ENCODE assay signal across 12 cellular contexts in the genomic region with DNA sequence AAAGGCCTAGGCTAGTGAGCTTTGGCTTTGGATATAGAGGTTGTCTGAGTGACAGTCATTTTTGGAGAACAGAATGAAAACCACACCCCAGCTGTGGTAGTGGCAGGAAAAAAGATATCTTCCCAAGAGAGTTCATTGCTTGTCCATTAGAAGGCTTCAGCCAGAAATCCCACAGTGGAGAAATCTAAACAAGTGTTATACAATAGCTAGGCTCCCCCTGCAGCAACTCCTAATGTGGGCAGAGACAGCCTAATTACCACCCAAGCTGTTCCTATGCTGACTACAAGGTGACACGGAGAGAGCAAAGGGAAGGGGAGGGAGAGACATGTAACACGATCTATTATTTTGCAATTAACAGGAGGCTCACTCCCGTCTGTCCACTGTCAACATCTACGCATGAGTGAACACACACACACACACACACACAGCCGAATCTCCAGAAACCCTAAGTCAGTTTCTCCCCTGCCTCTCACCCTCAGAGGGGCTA.
DNase-seq lines count a peak whose midpoint lies in the region; ATAC-seq lines count a peak whose summit lies in the region.
"Had no signal": no experiment of that assay in that cellular context is flagged by ENCODE, and none has a peak within 500 bp of the region (broad histone marks: within the 10 kb centered on the region; RNA-seq: fewer than 3 reads in every experiment).

No MANE protein-coding gene starts in this region.

- H3K27me3 ChIP-seq in SJSA1 (replicated peaks) (no peaks in the 10 kb centered on the region), right cardiac atrium (ENCODE audit: control insufficient read depth, insufficient read depth) (no peaks in the 10 kb centered on the region)

- 21% methylated on average over 5 of the region's 5 CpGs for WGBS in right cardiac atrium

- H3K9me3 ChIP-seq in SJSA1 (replicated peaks) (no peaks in the 10 kb centered on the region), right cardiac atrium (ENCODE audit: control insufficient read depth, low read length) (no peaks in the 10 kb centered on the region)

- H3K4me1 ChIP-seq in SJSA1 (replicated peaks) (peaks cover 21% of the 10 kb centered on the region), right cardiac atrium (ENCODE audit: control insufficient read depth, insufficient read depth, low read length) (no peaks in the 10 kb centered on the region)

- H3K27ac ChIP-seq in SJSA1 (peak overlapping the region; percentile 25; the same call in 1 of the 2 replicates), right cardiac atrium (ENCODE audit: low read length) (no peak overlapping the region)
- H3K27ac ChIP-seq: epithelial cell of prostate had no signal

- intact Hi-C loops in right cardiac atrium (cut with DNase I): no loop called here

- ATAC-seq in right cardiac atrium: peak; percentile 55 to 78
- ATAC-seq in HG02852 (IDR thresholded peaks at IDR 0.05; ENCODE audit: unreplicated experiment): no peak
- no peak for ATAC-seq in GM18520 (IDR thresholded peaks at IDR 0.05; ENCODE audit: unreplicated experiment)
- ATAC-seq: GM12878 had no signal

- no peaks in the 10 kb centered on the region for H3K36me3 ChIP-seq in SJSA1

- DNase-seq in COLO668 (lab: John Stamatoyannopoulos, UW; ENCODE audit: unreplicated experiment): peak; percentile 50
- DNase-seq in NCI-H146 treated with DMSO at 0.1 percent for 48 hours (lab: John Stamatoyannopoulos, UW; ENCODE audit: unreplicated experiment): peak; percentile 63
- peak; percentile 63 to 83 for DNase-seq in SJSA1 (ENCODE audit: low read depth in 1 of 2, low spot score in 2 of 2)
- no peak for DNase-seq in right cardiac atrium
- DNase-seq in NCI-H226: no peak
- DNase-seq in NOMO-1 treated with DMSO at 0.1 percent for 48 hours (lab: John Stamatoyannopoulos, UW; ENCODE audit: unreplicated experiment): no peak
- DNase-seq: activated naive CD4-positive, alpha-beta T cell; AML-193 had no signal

- no peak overlapping the region for H3K4me3 ChIP-seq in SJSA1
- no peak overlapping the region for H3K4me3 ChIP-seq in right cardiac atrium (ENCODE audit: low read length)
- H3K4me3 ChIP-seq: GM12878 had no signal

Comparison
In these comparisons a context has a peak if more than half of its experiments do, and no peak if none do; other contexts are left out.
1. DNase-seq: peak in COLO668 (single experiment), NCI-H146 treated with DMSO at 0.1 percent for 48 hours (single experiment) and SJSA1 (2 of 2); none in right cardiac atrium (0 of 3), NCI-H226 (single experiment) and NOMO-1 treated with DMSO at 0.1 percent for 48 hours (single experiment).
2. ATAC-seq: peak in right cardiac atrium (2 of 2); none in HG02852 (single experiment) and GM18520 (single experiment).